ENCODE assay signal across 1 cellular context in the genomic region with DNA sequence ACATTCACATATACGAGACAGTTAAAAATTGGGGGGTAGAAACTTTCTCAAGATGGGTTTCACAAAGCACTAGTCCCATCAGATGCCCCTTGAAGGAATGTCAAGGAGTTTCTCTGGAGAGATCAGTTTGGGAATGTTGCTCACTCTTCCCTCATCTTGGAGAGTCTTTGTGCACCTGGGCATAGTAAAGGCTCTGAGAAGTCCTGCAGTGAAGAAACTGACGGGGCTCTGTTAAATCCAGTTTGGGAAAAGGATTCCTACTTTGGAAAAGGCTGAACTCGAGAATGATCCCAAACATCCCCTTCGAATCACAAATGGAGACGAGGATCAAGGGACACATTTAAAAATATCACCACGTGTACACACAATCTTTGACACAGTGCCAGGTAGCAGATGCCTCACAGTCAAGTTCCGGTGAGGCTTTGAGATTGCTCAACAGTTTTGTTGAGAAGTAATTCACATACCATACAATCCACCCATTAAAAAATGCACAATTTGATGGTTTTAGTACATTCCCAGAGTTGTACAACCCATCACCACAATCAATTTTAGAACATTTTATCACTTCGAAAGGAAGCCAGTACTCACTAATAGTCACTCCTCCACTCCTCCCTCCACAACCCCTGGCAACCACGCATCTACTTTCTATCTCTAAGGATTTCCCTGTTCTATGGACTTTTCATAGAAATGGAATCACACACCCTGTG.
TF ChIP-seq lines count a peak whose summit lies in the region.

No MANE protein-coding gene starts in this region.

TF ChIP-seq in IMR-90, 13 proteins besides CTCF, POLR2A, EP300 and RAD21:
- TF ChIP-seq MXI1 (IDR thresholded peaks at IDR 0.05; ENCODE audit: borderline replicate concordance, low read depth, low read length) (no peak), CHD1 (IDR thresholded peaks at IDR 0.05; ENCODE audit: low read depth, low read length) (no peak), BHLHE40 (IDR thresholded peaks at IDR 0.05; ENCODE audit: low read depth, low read length) (no peak; the same call in 1 of the 2 replicates), CEBPB (IDR thresholded peaks at IDR 0.05; ENCODE audit: low read depth, low read length) (peak; percentile 95), RFX5 (IDR thresholded peaks at IDR 0.05; ENCODE audit: low read depth, low read length) (0 out of 2 replicates have a peak, but pooled peaks have one; percentile 8), RCOR1 (IDR thresholded peaks at IDR 0.05; ENCODE audit: insufficient replicate concordance, low read length) (no peak), FOS (IDR thresholded peaks at IDR 0.05; ENCODE audit: low read depth, low read length) (no peak)
- TF ChIP-seq, protein P1, sequence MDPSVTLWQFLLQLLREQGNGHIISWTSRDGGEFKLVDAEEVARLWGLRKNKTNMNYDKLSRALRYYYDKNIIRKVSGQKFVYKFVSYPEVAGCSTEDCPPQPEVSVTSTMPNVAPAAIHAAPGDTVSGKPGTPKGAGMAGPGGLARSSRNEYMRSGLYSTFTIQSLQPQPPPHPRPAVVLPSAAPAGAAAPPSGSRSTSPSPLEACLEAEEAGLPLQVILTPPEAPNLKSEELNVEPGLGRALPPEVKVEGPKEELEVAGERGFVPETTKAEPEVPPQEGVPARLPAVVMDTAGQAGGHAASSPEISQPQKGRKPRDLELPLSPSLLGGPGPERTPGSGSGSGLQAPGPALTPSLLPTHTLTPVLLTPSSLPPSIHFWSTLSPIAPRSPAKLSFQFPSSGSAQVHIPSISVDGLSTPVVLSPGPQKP (IDR thresholded peaks at IDR 0.05; ENCODE audit: borderline replicate concordance, low read depth, low read length) = no peak
